ENCODE assay signal across 13 cellular contexts in genomic region chr13:110155072-110155471, GRCh38.
"Had no signal": no experiment of that assay in that cellular context is flagged by ENCODE, and none has a peak within 500 bp of the region (broad histone marks: within the 10 kb centered on the region; RNA-seq: fewer than 3 reads in every experiment).

No MANE protein-coding gene starts in this region.

- H3K27ac ChIP-seq: cardiac muscle cell, transverse colon had no signal

- DNase-seq: activated naive CD4-positive, alpha-beta T cell treated with Interleukin-2 at 50 U/mL for 16 hours; activated naive CD8-positive, alpha-beta T cell treated with anti-CD3 and anti-CD28 coated beads, Interleukin-2, amount 10 ng/mL, durations not matched to agents 7 days and 5 days; amygdala; erythroblast; foreskin melanocyte; immature natural killer cell; T1000; transverse colon had no signal

- H3K36me3 ChIP-seq: cardiac muscle cell had no signal

- H3K36me3 Mint-ChIP-seq: activated naive CD8-positive, alpha-beta T cell treated with anti-CD3 and anti-CD28 coated beads, Interleukin-2, amount 10 ng/mL, durations not matched to agents 7 days and 5 days; immature natural killer cell; memory B cell had no signal

- H3K27ac Mint-ChIP-seq: activated naive CD8-positive, alpha-beta T cell treated with anti-CD3 and anti-CD28 coated beads, Interleukin-2, amount 10 ng/mL, durations not matched to agents 7 days and 5 days; activated T-helper 17 cell treated with anti-CD3 and anti-CD28 coated beads, Interleukin-2, amount 50 U/mL, for 72 hours; immature natural killer cell; memory B cell; stimulated activated naive CD8-positive, alpha-beta T cell treated with anti-CD3 and anti-CD28 coated beads, Interleukin-15, Interleukin-2, amounts not matched to agents 100 ng/mL and 50 ng/mL, for 24 hours had no signal

- H3K4me1 Mint-ChIP-seq: activated naive CD8-positive, alpha-beta T cell treated with anti-CD3 and anti-CD28 coated beads, Interleukin-2, amount 10 ng/mL, durations not matched to agents 7 days and 5 days; activated T-helper 17 cell treated with anti-CD3 and anti-CD28 coated beads, Interleukin-2, amount 50 U/mL, for 72 hours; immature natural killer cell; memory B cell; neural crest cell had no signal

- H3K9me3 Mint-ChIP-seq: activated naive CD8-positive, alpha-beta T cell treated with anti-CD3 and anti-CD28 coated beads, Interleukin-2, amount 10 ng/mL, durations not matched to agents 7 days and 5 days; activated T-helper 17 cell treated with anti-CD3 and anti-CD28 coated beads, Interleukin-2, amount 50 U/mL, for 72 hours; memory B cell; neural crest cell; stimulated activated naive CD8-positive, alpha-beta T cell treated with anti-CD3 and anti-CD28 coated beads, Interleukin-15, Interleukin-2, amounts not matched to agents 100 ng/mL and 50 ng/mL, for 24 hours had no signal

- H3K27me3 Mint-ChIP-seq: activated naive CD8-positive, alpha-beta T cell treated with anti-CD3 and anti-CD28 coated beads, Interleukin-2, amount 10 ng/mL, durations not matched to agents 7 days and 5 days; activated T-helper 17 cell treated with anti-CD3 and anti-CD28 coated beads, Interleukin-2, amount 50 U/mL, for 72 hours; memory B cell; stimulated activated naive CD8-positive, alpha-beta T cell treated with anti-CD3 and anti-CD28 coated beads, Interleukin-15, Interleukin-2, amounts not matched to agents 100 ng/mL and 50 ng/mL, for 24 hours had no signal

- H3K9me3 ChIP-seq: transverse colon had no signal

- H3K4me3 Mint-ChIP-seq: activated naive CD8-positive, alpha-beta T cell treated with anti-CD3 and anti-CD28 coated beads, Interleukin-2, amount 10 ng/mL, durations not matched to agents 7 days and 5 days; activated T-helper 17 cell treated with anti-CD3 and anti-CD28 coated beads, Interleukin-2, amount 50 U/mL, for 72 hours; immature natural killer cell; memory B cell; neural crest cell; stimulated activated naive CD8-positive, alpha-beta T cell treated with anti-CD3 and anti-CD28 coated beads, Interleukin-15, Interleukin-2, amounts not matched to agents 100 ng/mL and 50 ng/mL, for 24 hours had no signal

- H3K27me3 ChIP-seq: cardiac muscle cell, transverse colon had no signal

- H3K4me3 ChIP-seq: cardiac muscle cell, transverse colon had no signal
